11 cellular contexts compared by ENCODE assay signal in genomic region chr18:73340135-73340934, GRCh38.
DNase-seq lines count a peak whose midpoint lies in the region; ATAC-seq lines count a peak whose summit lies in the region.
"Had no signal": no experiment of that assay in that cellular context is flagged by ENCODE, and none has a peak within 500 bp of the region (broad histone marks: within the 10 kb centered on the region; RNA-seq: fewer than 3 reads in every experiment).

No MANE protein-coding gene starts in this region.

- H2AK5ac ChIP-seq in trophoblast cell (ENCODE audit: low read length) = no peak overlapping the region

- ATAC-seq in HG02981 (IDR thresholded peaks at IDR 0.05; ENCODE audit: unreplicated experiment) (peak; percentile 72), left lobe of liver (peak; percentile 91), HG03196 (IDR thresholded peaks at IDR 0.05; ENCODE audit: unreplicated experiment) (no peak)
- no peak for ATAC-seq in activated CD4-positive, CD25-positive, alpha-beta regulatory T cell treated with anti-CD3 and anti-CD28 coated beads, Interleukin-2, amount 50 U/mL, for 24 hours
- ATAC-seq in stimulated activated naive CD8-positive, alpha-beta T cell treated with anti-CD3 and anti-CD28 coated beads, Interleukin-15, Interleukin-2, amounts not matched to agents 100 U/mL and 50 U/mL, for 24 hours = no peak

- no peak overlapping the region for H3K4me2 ChIP-seq in trophoblast cell (ENCODE audit: low read length)
- H3K4me2 ChIP-seq: BLaER1 treated with 17β-estradiol and CSF1 and Interleukin-3, amounts not matched to agents 10 nM and 100 nM had no signal

- no peaks in the 10 kb centered on the region for H3K79me2 ChIP-seq in trophoblast cell (ENCODE audit: control insufficient read depth, insufficient read depth, low read length, poor library complexity)

- H4K8ac ChIP-seq in trophoblast cell (ENCODE audit: low read depth, low read length) = no peak overlapping the region

- no peaks in the 10 kb centered on the region for H3K9me3 ChIP-seq in trophoblast cell (ENCODE audit: insufficient read depth, low read depth, low read length)
- H3K9me3 ChIP-seq: BLaER1 treated with 17β-estradiol and CSF1 and Interleukin-3, amounts not matched to agents 10 nM and 100 nM had no signal

- H3K18ac ChIP-seq in trophoblast cell (ENCODE audit: low read length) = no peak overlapping the region

- no peak overlapping the region for H3K9ac ChIP-seq in trophoblast cell (ENCODE audit: low read length)
- H3K9ac ChIP-seq: BLaER1 treated with 17β-estradiol and CSF1 and Interleukin-3, amounts not matched to agents 10 nM and 100 nM had no signal

- H3K4me3 ChIP-seq in trophoblast cell (ENCODE audit: low read depth, low read length) = no peak overlapping the region
- H3K4me3 ChIP-seq: BLaER1 treated with 17β-estradiol and CSF1 and Interleukin-3, amounts not matched to agents 10 nM and 100 nM had no signal

- no peak overlapping the region for H3K27ac ChIP-seq in trophoblast cell (ENCODE audit: low read depth, low read length)
- H3K27ac ChIP-seq: BLaER1 treated with 17β-estradiol and CSF1 and Interleukin-3, amounts not matched to agents 10 nM and 100 nM had no signal

- H3K36me3 ChIP-seq in trophoblast cell (ENCODE audit: control insufficient read depth in 1 of 2, insufficient read depth in 2 of 2, low read length in 2 of 2) = no peaks in the 10 kb centered on the region
- H3K36me3 ChIP-seq: BLaER1 treated with 17β-estradiol and CSF1 and Interleukin-3, amounts not matched to agents 10 nM and 100 nM had no signal

- H3K27me3 ChIP-seq in trophoblast cell (ENCODE audit: insufficient read depth, low read length) = no peaks in the 10 kb centered on the region
- H3K27me3 ChIP-seq: BLaER1 treated with 17β-estradiol and CSF1 and Interleukin-3, amounts not matched to agents 10 nM and 100 nM had no signal

- H2BK5ac ChIP-seq in trophoblast cell (ENCODE audit: low read depth, low read length, poor library complexity) = no peak overlapping the region

- H2AFZ ChIP-seq in trophoblast cell (ENCODE audit: insufficient read depth, low read length, poor library complexity) = no peak overlapping the region

- DNase-seq in EL = peak; percentile 42
- peak; percentile 73 for DNase-seq in astrocyte of the hippocampus (ENCODE audit: low read depth, low spot score)
- DNase-seq in left lobe of liver (ENCODE audit: low spot score) = peak; percentile 68
- DNase-seq in trophoblast cell = no peak
- no peak for DNase-seq in stimulated activated naive CD8-positive, alpha-beta T cell treated with anti-CD3 and anti-CD28 coated beads, Interleukin-15, Interleukin-2, amounts not matched to agents 100 U/mL and 50 U/mL, for 24 hours
- DNase-seq: activated CD4-positive, alpha-beta memory T cell treated with anti-CD3 and anti-CD28 coated beads, Interleukin-2, amount 10 ng/mL, durations not matched to agents 7 days and 5 days; NCI-H510A had no signal

- H3K14ac ChIP-seq in trophoblast cell (ENCODE audit: low read length) = no peak overlapping the region

- no CpG with 5 or more reads among the region's 7 CpGs for WGBS in trophoblast cell (ENCODE audit: extremely low coverage, insufficient coverage, insufficient read length)

- no peak overlapping the region for H3K4ac ChIP-seq in trophoblast cell (ENCODE audit: low read depth, low read length)

- no peak overlapping the region for H2BK120ac ChIP-seq in trophoblast cell (ENCODE audit: insufficient read depth, low read length, poor library complexity)

- no peak overlapping the region for H4K12ac ChIP-seq in trophoblast cell (ENCODE audit: low read depth, low read length)

- no peaks in the 10 kb centered on the region for H3K4me1 ChIP-seq in trophoblast cell (ENCODE audit: control insufficient read depth in 1 of 2, insufficient read depth in 2 of 2, low read length in 2 of 2)
- H3K4me1 ChIP-seq: BLaER1 treated with 17β-estradiol and CSF1 and Interleukin-3, amounts not matched to agents 10 nM and 100 nM had no signal

- no peak overlapping the region for H2BK12ac ChIP-seq in trophoblast cell (ENCODE audit: low read length)

- no peaks in the 10 kb centered on the region for H3K79me1 ChIP-seq in trophoblast cell (ENCODE audit: low read length)

- no peak overlapping the region for H4K91ac ChIP-seq in trophoblast cell (ENCODE audit: low read depth, low read length)

- H3K23ac ChIP-seq in trophoblast cell (ENCODE audit: low read length) = no peak overlapping the region

Comparison
In these comparisons a context has a peak if more than half of its experiments do, and no peak if none do; other contexts are left out.
1. DNase-seq: peak in EL (single experiment), astrocyte of the hippocampus (single experiment) and left lobe of liver (single experiment); none in trophoblast cell (0 of 2) and stimulated activated naive CD8-positive, alpha-beta T cell treated with anti-CD3 and anti-CD28 coated beads, Interleukin-15, Interleukin-2, amounts not matched to agents 100 U/mL and 50 U/mL, for 24 hours (single experiment).
2. ATAC-seq: peak in HG02981 (single experiment) and left lobe of liver (single experiment); none in HG03196 (single experiment), activated CD4-positive, CD25-positive, alpha-beta regulatory T cell treated with anti-CD3 and anti-CD28 coated beads, Interleukin-2, amount 50 U/mL, for 24 hours (0 of 2) and stimulated activated naive CD8-positive, alpha-beta T cell treated with anti-CD3 and anti-CD28 coated beads, Interleukin-15, Interleukin-2, amounts not matched to agents 100 U/mL and 50 U/mL, for 24 hours (single experiment).